8 cellular contexts compared by ENCODE assay signal in genomic region chr19:42303101-42303464, GRCh38. TPM values are rescaled to one million over a fixed set of nuclear protein-coding genes. Genes with fewer than 3 reads are reported as not detected.
DNase-seq lines count a peak whose midpoint lies in the region; ATAC-seq and TF ChIP-seq lines count a peak whose summit lies in the region.

No MANE protein-coding gene starts in this region.

- intact Hi-C loops in activated CD4-positive, alpha-beta T cell treated with anti-CD3 and anti-CD28 coated beads for 36 hours (cut with DNase I, micrococcal nuclease), result loop anchor here in 1 of 2 experiments (2.0 kb wide), 1 partner anchor 60 kb away; the partner anchor contains the start of gene GSK3A

- no peaks in the 10 kb centered on the region for H3K27me3 Mint-ChIP-seq in activated CD4-positive, alpha-beta T cell treated with anti-CD3 and anti-CD28 coated beads for 36 hours
- no peaks in the 10 kb centered on the region for H3K27me3 Mint-ChIP-seq in T-cell

- no peaks in the 10 kb centered on the region for H3K36me3 ChIP-seq in stomach smooth muscle (ENCODE audit: control insufficient read depth in 2 of 2, insufficient read depth in 2 of 2, low read length in 2 of 2)

- H3K9me3 Mint-ChIP-seq in activated CD4-positive, alpha-beta T cell treated with anti-CD3 and anti-CD28 coated beads for 36 hours (ENCODE audit: low read depth), result no peaks in the 10 kb centered on the region
- no peaks in the 10 kb centered on the region for H3K9me3 Mint-ChIP-seq in T-cell

- peak overlapping the region; percentile 85 for H3K27ac Mint-ChIP-seq in activated CD4-positive, alpha-beta T cell treated with anti-CD3 and anti-CD28 coated beads for 36 hours
- peak overlapping the region; percentile 76 to 82 for H3K27ac Mint-ChIP-seq in T-cell

- DNase-seq in activated CD4-positive, alpha-beta T cell treated with anti-CD3 and anti-CD28 coated beads for 36 hours, result no peak
- no peak for DNase-seq in activated CD4-positive, alpha-beta T cell treated with anti-CD3 and anti-CD28 coated beads for 1 hour
- DNase-seq in T-cell, result no peak
- no peak for DNase-seq in fibroblast of the aortic adventitia (ENCODE audit: low read depth)
- DNase-seq in NCI-H1694 (lab: John Stamatoyannopoulos, UW), result no peak
- no peak for DNase-seq in NCI-H1930 (lab: John Stamatoyannopoulos, UW)
- DNase-seq in NCI-H1092 treated with DMSO at 0.1 percent for 48 hours (lab: John Stamatoyannopoulos, UW), result no peak

- CTCF ChIA-PET in activated CD4-positive, alpha-beta T cell treated with anti-CD3 and anti-CD28 coated beads for 36 hours (lab: Charles Lee), result interaction anchor here (0.5 to 1.0 kb wide), 4 partner anchors 10 to 230 kb away, joined by 3 read pairs; no protein-coding TSS in a partner anchor
- CTCF ChIA-PET in T-cell (lab: Charles Lee), result no interaction called here

- H3K9me3 ChIP-seq in stomach smooth muscle (ENCODE audit: control insufficient read depth in 2 of 2, low read length in 2 of 2), result no peaks in the 10 kb centered on the region

- no peaks in the 10 kb centered on the region for H3K27me3 ChIP-seq in stomach smooth muscle (ENCODE audit: control insufficient read depth in 1 of 2, insufficient read depth in 2 of 2, low read length in 2 of 2)

- H3K9ac ChIP-seq in stomach smooth muscle (ENCODE audit: low read length in 2 of 2), result no peak overlapping the region

- no peak for TF ChIP-seq CTCF in fibroblast of the aortic adventitia (IDR thresholded peaks at IDR 0.05; ENCODE audit: insufficient read depth, low read length)

- peaks cover 19% of the 10 kb centered on the region for H3K4me1 Mint-ChIP-seq in activated CD4-positive, alpha-beta T cell treated with anti-CD3 and anti-CD28 coated beads for 36 hours
- peaks cover 21 to 29% (median 26%) of the 10 kb centered on the region in 3 donors for H3K4me1 Mint-ChIP-seq in T-cell

- H3K4me3 ChIP-seq in fibroblast of the aortic adventitia (ENCODE audit: low read depth, low read length) (peak overlapping the region; percentile 77), stomach smooth muscle (ENCODE audit: low read length in 2 of 2) (peak overlapping the region; percentile 62 to 82)

- no peak overlapping the region for H3K27ac ChIP-seq in stomach smooth muscle (ENCODE audit: low read length)

- peaks cover 18% of the 10 kb centered on the region for H3K4me1 ChIP-seq in stomach smooth muscle (ENCODE audit: control insufficient read depth, insufficient read depth, low read length)

- POLR2A ChIA-PET in activated CD4-positive, alpha-beta T cell treated with anti-CD3 and anti-CD28 coated beads for 36 hours (lab: Charles Lee), result interaction anchor here (1.0 kb wide), 1 partner anchor 60 kb away, joined by 4 read pairs; the partner anchor contains the start of gene GSK3A
- POLR2A ChIA-PET in T-cell (lab: Charles Lee), result no interaction called here

- H3K4me3 Mint-ChIP-seq in activated CD4-positive, alpha-beta T cell treated with anti-CD3 and anti-CD28 coated beads for 36 hours, result peak overlapping the region; percentile 83
- H3K4me3 Mint-ChIP-seq in T-cell, result peak overlapping the region; percentile 84 to 89 (median 88)

- ATAC-seq in activated CD4-positive, alpha-beta T cell treated with anti-CD3 and anti-CD28 coated beads for 36 hours, result no peak
- ATAC-seq in T-cell (replicated peaks in 1 of 4), result no peak

- H3K36me3 Mint-ChIP-seq in activated CD4-positive, alpha-beta T cell treated with anti-CD3 and anti-CD28 coated beads for 36 hours (ENCODE audit: low read depth), result no peaks in the 10 kb centered on the region
- H3K36me3 Mint-ChIP-seq in T-cell, result no peaks in the 10 kb centered on the region

RNA-seq across cellular contexts. Expression of gene PAFAH1B3, which starts 0.7 kb away (rescaled TPM):
- total RNA-seq in activated CD4-positive, alpha-beta T cell treated with anti-CD3 and anti-CD28 coated beads for 36 hours, result 10 to 100 TPM; 43.4 to 53.9 TPM
- total RNA-seq in T-cell (10 to 100 TPM; 15.2 to 22.2 (median 19.1) TPM), fibroblast of the aortic adventitia (ENCODE audit: low replicate concordance) (23.0 and 28.2 TPM in 2 replicates)

RNA-seq across cellular contexts. Expression of gene PRR19, which starts 1.2 kb away (rescaled TPM):
- total RNA-seq in activated CD4-positive, alpha-beta T cell treated with anti-CD3 and anti-CD28 coated beads for 36 hours, result 1 to 10 TPM in 1 of 2 experiments, under 1 TPM in 1; 0.63 to 1.0 TPM
- total RNA-seq in T-cell (under 1 TPM in 4 of 5 donors, not detected in 1; 0.18 to 0.35 (median 0.27) TPM), fibroblast of the aortic adventitia (ENCODE audit: low replicate concordance) (0.90 and 1.1 TPM in 2 replicates)

RNA-seq across cellular contexts. Expression of gene TMEM145, which starts 10.0 kb away (rescaled TPM):
- under 1 TPM; 0.53 to 0.69 TPM for total RNA-seq in activated CD4-positive, alpha-beta T cell treated with anti-CD3 and anti-CD28 coated beads for 36 hours
- total RNA-seq in T-cell (not detected), fibroblast of the aortic adventitia (ENCODE audit: low replicate concordance) (not detected in 2 replicates)

RNA-seq across cellular contexts. Expression of gene MEGF8, which starts 22.4 kb away (rescaled TPM):
- total RNA-seq in activated CD4-positive, alpha-beta T cell treated with anti-CD3 and anti-CD28 coated beads for 36 hours, result 1 to 10 TPM; 5.2 to 5.3 TPM
- total RNA-seq in T-cell, result 10 to 100 TPM in 2 of 5 donors, 1 to 10 TPM in 3; 5.2 to 11.4 (median 9.6) TPM
- 20.0 and 28.5 TPM in 2 replicates for total RNA-seq in fibroblast of the aortic adventitia (ENCODE audit: low replicate concordance)

RNA-seq across cellular contexts. Expression of gene CIC, which starts 34.0 kb away (rescaled TPM):
- total RNA-seq in activated CD4-positive, alpha-beta T cell treated with anti-CD3 and anti-CD28 coated beads for 36 hours, result 10 to 100 TPM; 62.8 to 66.3 TPM
- total RNA-seq in T-cell (100 to 1,000 TPM in 4 of 5 donors, 10 to 100 TPM in 1; 93.9 to 110 (median 104) TPM), fibroblast of the aortic adventitia (ENCODE audit: low replicate concordance) (35.3 and 36.1 TPM in 2 replicates)
